ENCODE assay signal across 8 cellular contexts in the genomic region with DNA sequence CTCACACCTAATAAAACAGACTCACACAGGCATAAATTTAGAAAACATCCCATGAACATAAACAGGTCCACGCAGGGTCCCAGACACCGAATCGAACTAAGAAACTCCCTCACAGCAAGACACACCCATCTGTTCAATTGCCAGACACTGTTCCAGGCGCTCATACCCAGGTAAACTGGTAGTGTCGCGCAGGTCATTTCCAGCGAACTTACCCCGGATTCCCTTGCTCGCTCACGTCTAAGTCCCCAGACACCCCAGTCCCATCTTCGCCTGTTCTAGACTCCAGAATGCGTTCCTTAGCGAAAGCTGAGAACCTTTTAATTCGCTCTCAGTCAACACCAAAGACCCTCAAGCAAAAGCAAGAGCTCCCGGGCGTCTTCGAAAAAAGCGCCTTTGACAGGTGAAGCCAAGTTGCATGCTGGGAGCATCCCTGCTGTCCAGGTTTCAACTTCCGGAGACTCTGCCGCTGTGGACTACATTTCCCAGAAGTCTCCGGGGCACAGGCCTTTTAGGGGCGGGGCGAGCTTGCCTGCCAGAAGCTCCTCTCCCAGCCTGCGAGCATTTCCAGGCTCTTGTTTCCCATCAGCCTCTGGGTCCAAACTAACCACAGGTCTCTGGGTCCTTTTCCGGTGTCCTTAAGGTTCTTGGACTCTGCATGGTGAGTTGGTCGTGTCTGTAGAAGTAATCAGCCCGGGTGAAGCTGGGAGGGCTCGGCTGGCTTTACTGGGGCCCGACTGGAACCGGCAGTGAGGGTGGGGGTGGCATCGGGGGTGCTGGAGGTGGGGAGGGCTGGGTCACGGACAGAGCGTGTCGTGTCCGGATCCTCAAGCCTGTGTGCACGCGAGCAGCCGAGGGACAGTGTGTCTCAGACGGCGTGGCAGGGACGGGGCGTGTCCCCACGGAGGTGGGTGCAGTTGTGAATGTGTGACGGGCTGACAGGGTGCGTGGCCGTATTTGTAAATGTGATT. TPM values are rescaled to one million over a fixed set of nuclear protein-coding genes. Genes with fewer than 3 reads are reported as not detected.
DNase-seq lines count a peak whose midpoint lies in the region; ATAC-seq and TF ChIP-seq lines count a peak whose summit lies in the region.

ZNF283 (plus strand) TSS at position 535 of the 968 bp plus-strand sequence. CDS start 6,184 bp downstream, outside the sequence.

- H3K9me3 Mint-ChIP-seq in WTC11 = peaks cover 45% of the 10 kb centered on the region
- H3K9me3 Mint-ChIP-seq in central memory CD8-positive, alpha-beta T cell = no peaks in the 10 kb centered on the region

- POLR2A ChIA-PET in WTC11 (lab: Charles Lee) = interaction anchor here (0.8 to 1.2 kb wide), 3 partner anchors 75 to 285 kb away, joined by 3 read pairs; no protein-coding TSS in a partner anchor

- H3K36me3 Mint-ChIP-seq in WTC11 = peaks cover 19% of the 10 kb centered on the region
- peaks cover 7% of the 10 kb centered on the region for H3K36me3 Mint-ChIP-seq in central memory CD8-positive, alpha-beta T cell (ENCODE audit: insufficient read depth)

- H3K27me3 Mint-ChIP-seq in WTC11 (ENCODE audit: low read depth) = peaks cover 34% of the 10 kb centered on the region
- H3K27me3 Mint-ChIP-seq in central memory CD8-positive, alpha-beta T cell = peaks cover 25% of the 10 kb centered on the region

- peaks cover 7% of the 10 kb centered on the region; the same call in 1 of the 2 replicates for H3K4me1 Mint-ChIP-seq in WTC11
- H3K4me1 Mint-ChIP-seq in central memory CD8-positive, alpha-beta T cell = peaks cover 18% of the 10 kb centered on the region

- CTCF ChIA-PET in WTC11 (lab: Charles Lee) = interaction anchor here (0.8 to 2.1 kb wide), 7 partner anchors 17 to 744 kb away, joined by 3 to 13 read pairs (median 4); partner anchors contain the start of genes ZNF221 and ZNF45

- in situ Hi-C loops in GM13977 (cut with MboI; ENCODE audit: low pct_unique_long_range_greater_than_20kb, low sequenced_read_pairs, unreplicated experiment) = loop anchor here (25.0 kb wide), 1 partner anchor 660 kb away; no protein-coding TSS in a partner anchor

- DNase-seq in GM13977 (ENCODE audit: low spot score) (peak; percentile 86), NCI-H2196 treated with DMSO at 0.1 percent for 48 hours (lab: John Stamatoyannopoulos, UW; ENCODE audit: unreplicated experiment) (peak; percentile 89), WTC11 (ENCODE audit: low spot score) (peak; percentile 91), iris pigment epithelial cell (ENCODE audit: low read depth) (peak; percentile 91), smooth muscle cell of the brain vasculature (ENCODE audit: low read depth, low spot score) (peak; percentile 66)
- peak; percentile 58 to 60 for DNase-seq in central memory CD8-positive, alpha-beta T cell (ENCODE audit: low spot score in 2 of 2)

- TF ChIP-seq CTCF in GM13977 (IDR thresholded peaks at IDR 0.05; ENCODE audit: extremely low read depth, insufficient read depth, missing control alignments) = no peak
- no peak for TF ChIP-seq CTCF in WTC11 (IDR thresholded peaks at IDR 0.05)

- peak within 1 kb of the TSS; percentile 80 for H3K4me3 Mint-ChIP-seq in WTC11
- peak within 1 kb of the TSS; percentile 85 for H3K4me3 Mint-ChIP-seq in central memory CD8-positive, alpha-beta T cell

- peak; percentile 84 for ATAC-seq in HG02981 (IDR thresholded peaks at IDR 0.05; ENCODE audit: unreplicated experiment)
- ATAC-seq in WTC11 = peak; percentile 99
- ATAC-seq in central memory CD8-positive, alpha-beta T cell (replicated peaks; ENCODE audit: extremely low read depth, poor library complexity, severe bottlenecking) = peak; percentile 73
- no peak for ATAC-seq in GM18870 (IDR thresholded peaks at IDR 0.05; ENCODE audit: unreplicated experiment)

- H3K27ac Mint-ChIP-seq in WTC11 = peak within 1 kb of the TSS; percentile 41; the same call in 1 of the 2 replicates
- H3K27ac Mint-ChIP-seq in central memory CD8-positive, alpha-beta T cell (ENCODE audit: low read depth) = peak within 1 kb of the TSS; percentile 46

TF ChIP-seq in WTC11, 78 proteins besides CTCF, POLR2A, EP300 and RAD21 (continues in another document):
- TF ChIP-seq NR2C2 (CRISPR knock-in tag; IDR thresholded peaks at IDR 0.05) = no peak
- TF ChIP-seq CBFB (CRISPR knock-in tag; IDR thresholded peaks at IDR 0.05; ENCODE audit: low read depth) = no peak
- no peak for TF ChIP-seq ZNF396 (CRISPR knock-in tag; IDR thresholded peaks at IDR 0.05; ENCODE audit: borderline replicate concordance)
- TF ChIP-seq, protein P1, sequence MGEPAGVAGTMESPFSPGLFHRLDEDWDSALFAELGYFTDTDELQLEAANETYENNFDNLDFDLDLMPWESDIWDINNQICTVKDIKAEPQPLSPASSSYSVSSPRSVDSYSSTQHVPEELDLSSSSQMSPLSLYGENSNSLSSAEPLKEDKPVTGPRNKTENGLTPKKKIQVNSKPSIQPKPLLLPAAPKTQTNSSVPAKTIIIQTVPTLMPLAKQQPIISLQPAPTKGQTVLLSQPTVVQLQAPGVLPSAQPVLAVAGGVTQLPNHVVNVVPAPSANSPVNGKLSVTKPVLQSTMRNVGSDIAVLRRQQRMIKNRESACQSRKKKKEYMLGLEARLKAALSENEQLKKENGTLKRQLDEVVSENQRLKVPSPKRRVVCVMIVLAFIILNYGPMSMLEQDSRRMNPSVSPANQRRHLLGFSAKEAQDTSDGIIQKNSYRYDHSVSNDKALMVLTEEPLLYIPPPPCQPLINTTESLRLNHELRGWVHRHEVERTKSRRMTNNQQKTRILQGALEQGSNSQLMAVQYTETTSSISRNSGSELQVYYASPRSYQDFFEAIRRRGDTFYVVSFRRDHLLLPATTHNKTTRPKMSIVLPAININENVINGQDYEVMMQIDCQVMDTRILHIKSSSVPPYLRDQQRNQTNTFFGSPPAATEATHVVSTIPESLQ (CRISPR knock-in tag; IDR thresholded peaks at IDR 0.05) = no peak
- no peak for TF ChIP-seq CREM (CRISPR knock-in tag; IDR thresholded peaks at IDR 0.05)
- no peak for TF ChIP-seq AR (CRISPR knock-in tag; IDR thresholded peaks at IDR 0.05)
- TF ChIP-seq, protein P2, sequence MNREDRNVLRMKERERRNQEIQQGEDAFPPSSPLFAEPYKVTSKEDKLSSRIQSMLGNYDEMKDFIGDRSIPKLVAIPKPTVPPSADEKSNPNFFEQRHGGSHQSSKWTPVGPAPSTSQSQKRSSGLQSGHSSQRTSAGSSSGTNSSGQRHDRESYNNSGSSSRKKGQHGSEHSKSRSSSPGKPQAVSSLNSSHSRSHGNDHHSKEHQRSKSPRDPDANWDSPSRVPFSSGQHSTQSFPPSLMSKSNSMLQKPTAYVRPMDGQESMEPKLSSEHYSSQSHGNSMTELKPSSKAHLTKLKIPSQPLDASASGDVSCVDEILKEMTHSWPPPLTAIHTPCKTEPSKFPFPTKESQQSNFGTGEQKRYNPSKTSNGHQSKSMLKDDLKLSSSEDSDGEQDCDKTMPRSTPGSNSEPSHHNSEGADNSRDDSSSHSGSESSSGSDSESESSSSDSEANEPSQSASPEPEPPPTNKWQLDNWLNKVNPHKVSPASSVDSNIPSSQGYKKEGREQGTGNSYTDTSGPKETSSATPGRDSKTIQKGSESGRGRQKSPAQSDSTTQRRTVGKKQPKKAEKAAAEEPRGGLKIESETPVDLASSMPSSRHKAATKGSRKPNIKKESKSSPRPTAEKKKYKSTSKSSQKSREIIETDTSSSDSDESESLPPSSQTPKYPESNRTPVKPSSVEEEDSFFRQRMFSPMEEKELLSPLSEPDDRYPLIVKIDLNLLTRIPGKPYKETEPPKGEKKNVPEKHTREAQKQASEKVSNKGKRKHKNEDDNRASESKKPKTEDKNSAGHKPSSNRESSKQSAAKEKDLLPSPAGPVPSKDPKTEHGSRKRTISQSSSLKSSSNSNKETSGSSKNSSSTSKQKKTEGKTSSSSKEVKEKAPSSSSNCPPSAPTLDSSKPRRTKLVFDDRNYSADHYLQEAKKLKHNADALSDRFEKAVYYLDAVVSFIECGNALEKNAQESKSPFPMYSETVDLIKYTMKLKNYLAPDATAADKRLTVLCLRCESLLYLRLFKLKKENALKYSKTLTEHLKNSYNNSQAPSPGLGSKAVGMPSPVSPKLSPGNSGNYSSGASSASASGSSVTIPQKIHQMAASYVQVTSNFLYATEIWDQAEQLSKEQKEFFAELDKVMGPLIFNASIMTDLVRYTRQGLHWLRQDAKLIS (CRISPR knock-in tag; IDR thresholded peaks at IDR 0.05; ENCODE audit: borderline replicate concordance) = no peak
- no peak for TF ChIP-seq FOXK1 (CRISPR knock-in tag; IDR thresholded peaks at IDR 0.05)
- no peak for TF ChIP-seq RELA (CRISPR knock-in tag; IDR thresholded peaks at IDR 0.05; ENCODE audit: borderline replicate concordance)
- no peak for TF ChIP-seq SMAD3 (CRISPR knock-in tag; IDR thresholded peaks at IDR 0.05; ENCODE audit: borderline replicate concordance)
- TF ChIP-seq, protein P3, sequence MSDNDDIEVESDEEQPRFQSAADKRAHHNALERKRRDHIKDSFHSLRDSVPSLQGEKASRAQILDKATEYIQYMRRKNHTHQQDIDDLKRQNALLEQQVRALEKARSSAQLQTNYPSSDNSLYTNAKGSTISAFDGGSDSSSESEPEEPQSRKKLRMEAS (CRISPR knock-in tag; IDR thresholded peaks at IDR 0.05) = peak; percentile 85

RNA-seq across cellular contexts. Expression of gene ZNF283, which starts in this region (rescaled TPM):
- total RNA-seq in WTC11 (2021) = 6.2 to 7.1 TPM (median 6.7 TPM) in 3 replicates
